21 cellular contexts compared by ENCODE assay signal in the genomic region with DNA sequence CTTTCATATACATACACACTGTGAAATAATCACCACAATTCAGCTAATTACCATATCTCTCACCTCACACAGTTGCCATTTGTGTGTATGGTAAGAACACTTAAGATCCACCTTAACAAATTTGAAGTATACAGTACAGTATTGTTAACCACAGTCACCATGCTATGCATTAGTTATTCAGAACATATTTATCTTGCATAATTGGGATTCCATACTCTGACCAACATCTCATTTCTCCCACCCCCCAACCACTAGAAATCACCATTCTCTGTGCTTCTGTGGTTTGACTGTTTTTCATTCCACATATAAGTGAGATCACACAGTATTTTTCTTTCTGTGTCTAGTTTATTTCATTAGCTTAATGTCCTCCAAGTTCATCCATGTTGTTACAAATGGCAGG.
DNase-seq lines count a peak whose midpoint lies in the region; TF ChIP-seq lines count a peak whose summit lies in the region.
"Had no signal": no experiment of that assay in that cellular context is flagged by ENCODE, and none has a peak within 500 bp of the region (broad histone marks: within the 10 kb centered on the region; RNA-seq: fewer than 3 reads in every experiment).

No MANE protein-coding gene starts in this region.

- no peak overlapping the region for H3K4me2 ChIP-seq in mammary epithelial cell (ENCODE audit: insufficient read depth, low read depth, low read length)
- H3K4me2 ChIP-seq: BLaER1 had no signal

- H3K9ac ChIP-seq in mammary epithelial cell (ENCODE audit: insufficient read depth, low read length) = no peak overlapping the region
- H3K9ac ChIP-seq: BLaER1 had no signal

- no peaks in the 10 kb centered on the region for H3K79me2 ChIP-seq in mammary epithelial cell (ENCODE audit: insufficient read depth, low read length)

- H3K4me1 ChIP-seq in mammary epithelial cell (ENCODE audit: insufficient read depth, low read length) (no peaks in the 10 kb centered on the region), breast epithelium (no peaks in the 10 kb centered on the region)
- H3K4me1 ChIP-seq: BLaER1, HAP-1, stomach, transverse colon had no signal

- CTCF ChIA-PET in mammary epithelial cell (lab: Charles Lee; ENCODE audit: low non-redundant PET) = interaction anchor here (0.7 kb wide), 1 partner anchor 1227 kb away, joined by 5 read pairs; no protein-coding TSS in a partner anchor

- H3K9me3 ChIP-seq in mammary epithelial cell (replicated peaks; ENCODE audit: insufficient read depth, low read length) = peaks cover 4% of the 10 kb centered on the region
- H3K9me3 ChIP-seq in breast epithelium = no peaks in the 10 kb centered on the region

- no peak for TF ChIP-seq POLR2A in breast epithelium (IDR thresholded peaks at IDR 0.05)

- H3K27ac ChIP-seq in mammary epithelial cell (ENCODE audit: insufficient read depth, low read depth, low read length) = no peak overlapping the region
- no peak overlapping the region for H3K27ac ChIP-seq in breast epithelium
- H3K27ac ChIP-seq: BLaER1, RWPE1, stomach, transverse colon had no signal

- no peaks in the 10 kb centered on the region for H4K20me1 ChIP-seq in mammary epithelial cell (ENCODE audit: insufficient read depth, low read length)
- H4K20me1 ChIP-seq: BLaER1 had no signal

- no peak for TF ChIP-seq CTCF in mammary epithelial cell (conservative IDR thresholded peaks at IDR 0.05 in 1 of 2, IDR thresholded peaks at IDR 0.05 in 1 of 2; ENCODE audit: extremely low read depth in 1 of 2, insufficient read depth in 1 of 2, low read depth in 1 of 2, low read length in 2 of 2)
- no peak for TF ChIP-seq CTCF in breast epithelium (IDR thresholded peaks at IDR 0.05)
- TF ChIP-seq CTCF in fibroblast of pulmonary artery (IDR thresholded peaks at IDR 0.05; ENCODE audit: low read length, missing control alignments) = no peak

- in situ Hi-C loops in mammary epithelial cell (cut with MboI; ENCODE audit: low sequenced_read_pairs in 2 of 2) = no loop called here

- no TSS peak for BruUV-seq in mammary epithelial cell (replicated peaks; lab: Mats Ljungman, UMichigan)

- H3K36me3 ChIP-seq in mammary epithelial cell (ENCODE audit: insufficient read depth, low read length) (no peaks in the 10 kb centered on the region), breast epithelium (no peaks in the 10 kb centered on the region)
- H3K36me3 ChIP-seq: BLaER1, HAP-1, stomach, transverse colon had no signal

- no peak overlapping the region for H2AFZ ChIP-seq in mammary epithelial cell (ENCODE audit: low read depth, low read length)

- dilution Hi-C loops in mammary epithelial cell (cut with HindIII; ENCODE audit: low sequenced_read_pairs) = no loop called here

- H3K27me3 ChIP-seq in mammary epithelial cell (ENCODE audit: insufficient read depth, low read length) (no peaks in the 10 kb centered on the region), breast epithelium (no peaks in the 10 kb centered on the region)
- H3K27me3 ChIP-seq: BLaER1, stomach, transverse colon had no signal

- H3K4me3 ChIP-seq in mammary epithelial cell (replicated peaks in 1 of 3; ENCODE audit: insufficient read depth in 1 of 3, low read depth in 2 of 3, low read length in 3 of 3) = no peak overlapping the region
- H3K4me3 ChIP-seq in breast epithelium = no peak overlapping the region
- no peak overlapping the region for H3K4me3 ChIP-seq in fibroblast of pulmonary artery (replicated peaks; ENCODE audit: low read depth, low read length)
- H3K4me3 ChIP-seq: BLaER1, HAP-1, K562, stomach, transverse colon had no signal

- DNase-seq in mammary epithelial cell (peak; percentile 77), breast epithelium (ENCODE audit: low spot score in 2 of 2) (no peak), SW480 (ENCODE audit: low spot score) (peak; percentile 40), fibroblast of pulmonary artery (ENCODE audit: low read depth) (peak; percentile 56), GF-D8 (lab: John Stamatoyannopoulos, UW) (no peak), cerebellum (ENCODE audit: low spot score) (no peak), NCI-H1694 (lab: John Stamatoyannopoulos, UW) (no peak)
- DNase-seq in stimulated activated CD4-positive, alpha-beta T cell treated with anti-CD3 and anti-CD28 coated beads, Interleukin-1b, Interleukin-23, amount 100 ng/mL, for 48 hours = no peak
- DNase-seq: activated CD4-positive, alpha-beta T cell treated with anti-CD3 and anti-CD28 coated beads, Interleukin-2, amount 50 U/mL, for 48 hours; activated gamma-delta T cell treated with Interleukin-2 at 50 U/mL for 16 hours; amniotic stem cell; effector CD8-positive, alpha-beta T cell; erythroblast; NCI-H1694 treated with DMSO at 0.1 percent for 48 hours; stimulated activated CD4-positive, alpha-beta T cell treated with anti-CD3 and anti-CD28 coated beads, Interleukin-4, amount 100 ng/mL, for 4 hours; stomach; transverse colon had no signal

- intact Hi-C loops in mammary epithelial cell (cut with micrococcal nuclease) = no loop called here
- intact Hi-C loops in breast epithelium (cut with DNase I; ENCODE audit: low total_unique reads) = no loop called here

Comparison
In these comparisons a context has a peak if more than half of its experiments do, and no peak if none do; other contexts are left out.
1. DNase-seq: peak in mammary epithelial cell (single experiment), SW480 (single experiment) and fibroblast of pulmonary artery (single experiment); none in breast epithelium (0 of 2), GF-D8 (single experiment), cerebellum (single experiment), NCI-H1694 (single experiment) and stimulated activated CD4-positive, alpha-beta T cell treated with anti-CD3 and anti-CD28 coated beads, Interleukin-1b, Interleukin-23, amount 100 ng/mL, for 48 hours (single experiment).